Comparison of ENCODE assay signal across 20 cellular contexts in the genomic region with DNA sequence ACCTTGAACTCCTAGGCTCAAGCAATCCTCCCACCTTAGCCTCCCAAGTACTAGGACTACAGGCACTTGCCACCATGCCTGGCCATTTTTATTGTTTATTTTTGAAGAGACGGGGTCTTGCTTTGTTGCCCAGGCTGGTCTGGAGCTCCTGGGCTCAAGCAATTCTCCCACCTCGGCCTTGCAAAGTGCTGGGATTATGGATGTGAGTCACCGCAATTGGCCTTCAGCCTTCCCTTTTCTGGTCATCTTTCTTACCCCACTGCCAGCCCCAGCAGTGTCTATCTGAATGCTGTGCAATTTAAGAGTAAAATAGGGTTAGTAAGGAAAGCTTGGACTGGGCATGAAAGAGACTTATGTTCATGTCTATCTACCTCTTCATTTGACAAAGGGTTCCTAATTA. TPM values are rescaled to one million over a fixed set of nuclear protein-coding genes. Genes with fewer than 3 reads are reported as not detected.
"Had no signal": no experiment of that assay in that cellular context is flagged by ENCODE, and none has a peak within 500 bp of the region (broad histone marks: within the 10 kb centered on the region; RNA-seq: fewer than 3 reads in every experiment).

No MANE protein-coding gene starts in this region.

- H3K4me3 ChIP-seq: mucosa of descending colon had no signal

- DNase-seq: activated CD4-positive, alpha-beta T cell treated with anti-CD3 and anti-CD28 coated beads for 36 hours; activated CD8-positive, alpha-beta memory T cell treated with anti-CD3 and anti-CD28 coated beads, Interleukin-2, amount 50 U/mL, for 48 hours; activated CD8-positive, alpha-beta T cell treated with anti-CD3 and anti-CD28 coated beads, Interleukin-2, amount 10 ng/mL, durations not matched to agents 7 days and 5 days; activated naive CD4-positive, alpha-beta T cell treated with Interleukin-2 at 50 U/mL for 16 hours; cortex of kidney; effector CD8-positive, alpha-beta T cell; head of caudate nucleus; islet precursor cell; mucosa of descending colon; natural killer cell; posterior cingulate gyrus; right cardiac atrium; stimulated activated CD4-positive, alpha-beta T cell treated with anti-CD3 and anti-CD28 coated beads, Interleukin-2, amount 100 ng/mL, for 24 hours; stimulated activated naive CD4-positive, alpha-beta T cell; T1000; trophoblast cell had no signal

- ATAC-seq: activated CD4-positive, alpha-beta T cell treated with anti-CD3 and anti-CD28 coated beads for 36 hours; activated CD8-positive, alpha-beta T cell treated with anti-CD3 and anti-CD28 coated beads, Interleukin-2, amount 10 ng/mL, durations not matched to agents 7 days and 5 days; mucosa of descending colon; natural killer cell; right cardiac atrium had no signal

- H3K9me3 ChIP-seq: mucosa of descending colon had no signal

- H3K27ac ChIP-seq: VCaP had no signal

RNA-seq across cellular contexts. Expression of a gene that starts 6.1 kb away (rescaled TPM):
- total RNA-seq: activated CD4-positive, alpha-beta T cell treated with anti-CD3 and anti-CD28 coated beads for 36 hours; activated CD8-positive, alpha-beta T cell treated with anti-CD3 and anti-CD28 coated beads, Interleukin-2, amount 10 ng/mL, durations not matched to agents 7 days and 5 days; activated T-helper 1 cell treated with anti-CD3 and anti-CD28 coated beads, Interleukin-12 subunit alpha, Interleukin-12 subunit beta, Interleukin-2, Interleukin-4 antibody, amounts not matched to agents 30 ng/mL and 10 ng/mL and 1 ng/mL, durations not matched to agents 14 hours and 24 hours and 36 hours; left lobe of liver; natural killer cell; right cardiac atrium had no signal
- polyA plus RNA-seq: right cardiac atrium had no signal

RNA-seq across cellular contexts. Expression of a gene that starts 28.9 kb away (rescaled TPM):
- total RNA-seq: activated CD4-positive, alpha-beta T cell treated with anti-CD3 and anti-CD28 coated beads for 36 hours; activated CD8-positive, alpha-beta T cell treated with anti-CD3 and anti-CD28 coated beads, Interleukin-2, amount 10 ng/mL, durations not matched to agents 7 days and 5 days; activated T-helper 1 cell treated with anti-CD3 and anti-CD28 coated beads, Interleukin-12 subunit alpha, Interleukin-12 subunit beta, Interleukin-2, Interleukin-4 antibody, amounts not matched to agents 30 ng/mL and 10 ng/mL and 1 ng/mL, durations not matched to agents 14 hours and 24 hours and 36 hours; fibroblast of villous mesenchyme; left lobe of liver; mucosa of descending colon; natural killer cell; right cardiac atrium had no signal
- polyA plus RNA-seq: right cardiac atrium had no signal
